Comparison of ENCODE assay signal across 19 cellular contexts in genomic region chr9:13823021-13823420, GRCh38.
"Had no signal": no experiment of that assay in that cellular context is flagged by ENCODE, and none has a peak within 500 bp of the region (broad histone marks: within the 10 kb centered on the region; RNA-seq: fewer than 3 reads in every experiment).

No MANE protein-coding gene starts in this region.

- H3K9me3 ChIP-seq: SJCRH30, testis had no signal

- H3K27ac Mint-ChIP-seq: activated CD4-positive, alpha-beta memory T cell treated with anti-CD3 and anti-CD28 coated beads for 36 hours; activated naive CD8-positive, alpha-beta T cell treated with anti-CD3 and anti-CD28 coated beads, Interleukin-2, amount 10 ng/mL, durations not matched to agents 7 days and 5 days; effector memory CD8-positive, alpha-beta T cell; naive B cell; progenitor cell of endocrine pancreas; WTC11 had no signal

- H3K4me1 Mint-ChIP-seq: activated naive CD8-positive, alpha-beta T cell treated with anti-CD3 and anti-CD28 coated beads, Interleukin-2, amount 10 ng/mL, durations not matched to agents 7 days and 5 days; naive B cell; neural crest cell; stimulated activated naive CD8-positive, alpha-beta T cell treated with anti-CD3 and anti-CD28 coated beads, Interleukin-15, amount 100 ng/mL, for 72 hours; WTC11 had no signal

- DNase-seq: activated CD4-positive, alpha-beta memory T cell treated with anti-CD3 and anti-CD28 coated beads for 36 hours; activated CD4-positive, alpha-beta T cell treated with anti-CD3 and anti-CD28 coated beads for 4 hours; activated naive CD4-positive, alpha-beta T cell treated with Interleukin-2 at 50 U/mL for 16 hours; activated naive CD8-positive, alpha-beta T cell treated with anti-CD3 and anti-CD28 coated beads, Interleukin-2, amount 10 ng/mL, durations not matched to agents 7 days and 5 days; activated T-cell treated with anti-CD3 and anti-CD28 coated beads for 4 hours; anterior cingulate cortex; effector memory CD8-positive, alpha-beta T cell; esophagus squamous epithelium; heart right ventricle; left ventricle myocardium superior; naive B cell; SJCRH30; stimulated activated naive CD8-positive, alpha-beta T cell treated with anti-CD3 and anti-CD28 coated beads, Interleukin-15, amount 100 ng/mL, for 72 hours; testis; upper lobe of left lung had no signal

- H3K36me3 Mint-ChIP-seq: activated CD4-positive, alpha-beta memory T cell treated with anti-CD3 and anti-CD28 coated beads for 36 hours; activated naive CD8-positive, alpha-beta T cell treated with anti-CD3 and anti-CD28 coated beads, Interleukin-2, amount 10 ng/mL, durations not matched to agents 7 days and 5 days; naive B cell had no signal

- H3K27ac ChIP-seq: esophagus squamous epithelium, heart right ventricle, SJCRH30, skin epidermis, testis, upper lobe of left lung had no signal

- H3K36me3 ChIP-seq: esophagus squamous epithelium, heart right ventricle, SJCRH30, upper lobe of left lung had no signal

- H3K4me3 Mint-ChIP-seq: activated CD4-positive, alpha-beta memory T cell treated with anti-CD3 and anti-CD28 coated beads for 36 hours; activated naive CD8-positive, alpha-beta T cell treated with anti-CD3 and anti-CD28 coated beads, Interleukin-2, amount 10 ng/mL, durations not matched to agents 7 days and 5 days; effector memory CD8-positive, alpha-beta T cell; neural crest cell; stimulated activated naive CD8-positive, alpha-beta T cell treated with anti-CD3 and anti-CD28 coated beads, Interleukin-15, amount 100 ng/mL, for 72 hours; WTC11 had no signal

- H3K27me3 ChIP-seq: esophagus squamous epithelium, heart right ventricle, SJCRH30, testis, upper lobe of left lung had no signal

- ATAC-seq: effector memory CD8-positive, alpha-beta T cell; heart right ventricle; left ventricle myocardium superior; stimulated activated naive CD8-positive, alpha-beta T cell treated with anti-CD3 and anti-CD28 coated beads, Interleukin-15, amount 100 ng/mL, for 72 hours; WTC11 had no signal

- H3K4me1 ChIP-seq: esophagus squamous epithelium, SJCRH30, testis, upper lobe of left lung had no signal

- H3K27me3 Mint-ChIP-seq: activated CD4-positive, alpha-beta memory T cell treated with anti-CD3 and anti-CD28 coated beads for 36 hours; activated naive CD8-positive, alpha-beta T cell treated with anti-CD3 and anti-CD28 coated beads, Interleukin-2, amount 10 ng/mL, durations not matched to agents 7 days and 5 days; effector memory CD8-positive, alpha-beta T cell; naive B cell; progenitor cell of endocrine pancreas; stimulated activated naive CD8-positive, alpha-beta T cell treated with anti-CD3 and anti-CD28 coated beads, Interleukin-15, amount 100 ng/mL, for 72 hours had no signal

- H3K4me3 ChIP-seq: esophagus squamous epithelium, heart right ventricle, SJCRH30, skin epidermis, testis, upper lobe of left lung had no signal
